In the genomic region with DNA sequence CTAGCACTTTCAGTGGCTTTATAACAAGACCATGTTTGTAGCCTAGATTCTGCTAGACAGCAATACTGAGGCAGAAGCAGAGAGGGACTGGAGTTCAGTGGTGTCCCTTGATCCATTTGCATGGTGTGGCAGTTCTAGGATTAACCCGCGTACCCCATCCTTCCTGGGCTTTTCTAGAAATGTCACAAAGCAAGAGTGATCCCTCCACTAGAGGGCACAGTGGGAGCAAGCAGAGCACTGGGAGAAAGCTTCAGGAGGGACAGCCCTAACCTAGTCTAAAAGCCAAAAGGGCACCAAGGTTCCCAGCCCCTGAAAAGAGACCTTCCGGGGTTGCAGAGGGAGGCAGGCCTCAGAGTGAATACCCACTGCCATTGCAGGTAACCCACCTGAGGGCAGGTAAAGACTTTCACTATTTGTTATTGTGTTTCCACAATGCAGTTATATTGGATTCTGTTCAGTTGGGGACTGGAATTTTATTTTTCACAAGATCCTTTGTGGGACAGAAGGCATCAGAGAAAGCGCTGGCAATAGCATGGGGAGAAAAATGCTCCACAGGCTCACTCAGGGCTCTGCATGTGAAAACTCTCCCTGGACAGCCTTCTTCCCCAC, we compare ENCODE assay signal across 8 cellular contexts.
DNase-seq lines count a peak whose midpoint lies in the region; ATAC-seq and TF ChIP-seq lines count a peak whose summit lies in the region.

No MANE protein-coding gene starts in this region.

- peaks cover 0 to 43% (median 0%) of the 10 kb centered on the region in 9 donors for H3K36me3 ChIP-seq in heart right ventricle

- H3K27ac ChIP-seq in 22Rv1 (no peak overlapping the region), heart right ventricle (peak overlapping the region in 8 of 10 donors; percentile 23 to 80 (median 54))

- H3K9me3 ChIP-seq in heart right ventricle: no peaks in the 10 kb centered on the region

- in situ Hi-C loops in KBM-7 (cut with MboI; ENCODE audit: low pct_unique_long_range_greater_than_20kb, low sequenced_read_pairs): loop anchor here (10.0 kb wide), 1 partner anchor 301 kb away; no protein-coding TSS in a partner anchor

- peak; percentile 78 for DNase-seq in KBM-7
- DNase-seq in SKM-1 (lab: John Stamatoyannopoulos, UW; ENCODE audit: unreplicated experiment): peak; percentile 48
- DNase-seq in activated naive CD8-positive, alpha-beta T cell treated with anti-CD3 and anti-CD28 coated beads, Interleukin-2, amount 50 U/mL, for 16 hours (ENCODE audit: low read depth, low spot score): peak; percentile 15
- peak in 1 of 2 donors; percentile 81 for DNase-seq in heart right ventricle
- DNase-seq in sciatic nerve (ENCODE audit: low spot score): no peak

- peaks cover 0 to 6% (median 0%) of the 10 kb centered on the region in 7 donors for H3K27me3 ChIP-seq in heart right ventricle

- ATAC-seq in heart right ventricle (peak; percentile 75 to 91 (median 79)), sciatic nerve (peak; percentile 73), HG03521 (IDR thresholded peaks at IDR 0.05; ENCODE audit: unreplicated experiment) (no peak)

- no peak overlapping the region for H3K4me3 ChIP-seq in heart right ventricle

- 28 to 29% methylated on average over 4 of the region's 4 CpGs for WGBS in heart right ventricle, 2 donors

- intact Hi-C loops in heart right ventricle (cut with DNase I) (loop anchor here in 9 of 10 donors (1.0 to 10.0 kb wide), 10 partner anchors 71 to 473 kb away; a partner anchor contains a TSS), sciatic nerve (cut with DNase I) (no loop called here)

- peak; percentile 84 for TF ChIP-seq CTCF in 22Rv1 (IDR thresholded peaks at IDR 0.05)
- TF ChIP-seq CTCF in GM12872 (IDR thresholded peaks at IDR 0.05; ENCODE audit: insufficient read depth, low read depth, low read length): peak; percentile 90
- TF ChIP-seq CTCF in heart right ventricle (IDR thresholded peaks at IDR 0.05): peak; percentile 64 to 89 (median 82)

- peaks cover under 1 to 66% (median 18%) of the 10 kb centered on the region in 9 donors for H3K4me1 ChIP-seq in heart right ventricle
